In genomic region chr10:84163992-84164391, GRCh38 we compare ENCODE assay signal across 27 cellular contexts. TPM values are rescaled to one million over a fixed set of nuclear protein-coding genes. Genes with fewer than 3 reads are reported as not detected.
"Had no signal": no experiment of that assay in that cellular context is flagged by ENCODE, and none has a peak within 500 bp of the region (broad histone marks: within the 10 kb centered on the region; RNA-seq: fewer than 3 reads in every experiment).

No MANE protein-coding gene starts in this region.

- ATAC-seq: heart right ventricle; sciatic nerve; stimulated activated effector memory CD8-positive, alpha-beta T cell treated with anti-CD3 and anti-CD28 coated beads, Interleukin-12 subunit alpha, Interleukin-12 subunit beta, amount 100 ng/mL, for 72 hours had no signal

- H3K36me3 ChIP-seq: esophagus muscularis mucosa, heart right ventricle, left ventricle myocardium inferior, ovary, prostate gland, stomach, thyroid gland had no signal

- H3K4me3 ChIP-seq: coronary artery, esophagus muscularis mucosa, heart right ventricle, left ventricle myocardium inferior, lung, ovary, prostate gland, skin epidermis, stomach, thyroid gland had no signal

- H3K9me3 ChIP-seq: esophagus muscularis mucosa, left ventricle myocardium inferior, ovary, prostate gland, thyroid gland had no signal

- DNase-seq: activated CD4-positive, alpha-beta T cell treated with anti-CD3 and anti-CD28 coated beads for 4 hours; activated CD4-positive, alpha-beta T cell treated with anti-CD3 and anti-CD28 coated beads, Interleukin-2, amount 50 U/mL, for 4 hours; activated CD8-positive, alpha-beta memory T cell treated with anti-CD3 and anti-CD28 coated beads for 24 hours; activated effector memory CD4-positive, alpha-beta T cell treated with Interleukin-2 at 50 U/mL for 16 hours; activated naive CD4-positive, alpha-beta T cell treated with Interleukin-2 at 50 U/mL for 16 hours; anterior cingulate cortex; cerebellar nuclear complex; heart right ventricle; left ventricle myocardium inferior; nephron progenitor cell; ovary; retina; stimulated activated CD4-positive, alpha-beta T cell treated with anti-CD3 and anti-CD28 coated beads, Interleukin-4, amount 100 ng/mL, for 24 hours; stomach; thyroid gland had no signal

- H3K27ac ChIP-seq: coronary artery, esophagus muscularis mucosa, heart right ventricle, left ventricle myocardium inferior, ovary, prostate gland, stomach, thyroid gland had no signal

- H3K27ac Mint-ChIP-seq: activated naive CD8-positive, alpha-beta T cell; nephron progenitor cell; stimulated activated effector memory CD8-positive, alpha-beta T cell treated with anti-CD3 and anti-CD28 coated beads, Interleukin-12 subunit alpha, Interleukin-12 subunit beta, amount 100 ng/mL, for 72 hours had no signal

- H3K36me3 Mint-ChIP-seq: stimulated activated effector memory CD8-positive, alpha-beta T cell treated with anti-CD3 and anti-CD28 coated beads, Interleukin-12 subunit alpha, Interleukin-12 subunit beta, amount 100 ng/mL, for 72 hours had no signal

- H3K4me3 Mint-ChIP-seq: activated naive CD8-positive, alpha-beta T cell; nephron progenitor cell; stimulated activated effector memory CD8-positive, alpha-beta T cell treated with anti-CD3 and anti-CD28 coated beads, Interleukin-12 subunit alpha, Interleukin-12 subunit beta, amount 100 ng/mL, for 72 hours had no signal

- H3K9me3 Mint-ChIP-seq: nephron progenitor cell; stimulated activated effector memory CD8-positive, alpha-beta T cell treated with anti-CD3 and anti-CD28 coated beads, Interleukin-12 subunit alpha, Interleukin-12 subunit beta, amount 100 ng/mL, for 72 hours had no signal

- H3K4me1 ChIP-seq: esophagus muscularis mucosa, left ventricle myocardium inferior, prostate gland, stomach, thyroid gland had no signal

- H3K27me3 ChIP-seq: ovary, thyroid gland had no signal

RNA-seq across cellular contexts. Expression of gene GPR15LG, which starts 9.6 kb away (rescaled TPM):
- total RNA-seq: endothelial cell of umbilical vein; esophagus muscularis mucosa; glomerular endothelial cell; heart right ventricle; left ventricle myocardium inferior; lung; mononuclear cell; sciatic nerve; T-helper 1 cell treated with Interleukin-12 subunit alpha and Interleukin-12 subunit beta and Interleukin-4 antibody, amounts not matched to agents 30 ng/mL and 1 ng/mL, for 36 hours; thyroid gland had no signal
- polyA plus RNA-seq: endothelial cell of umbilical vein, heart right ventricle, ovary had no signal
